Comparison of ENCODE assay signal across 11 cellular contexts in the genomic region with DNA sequence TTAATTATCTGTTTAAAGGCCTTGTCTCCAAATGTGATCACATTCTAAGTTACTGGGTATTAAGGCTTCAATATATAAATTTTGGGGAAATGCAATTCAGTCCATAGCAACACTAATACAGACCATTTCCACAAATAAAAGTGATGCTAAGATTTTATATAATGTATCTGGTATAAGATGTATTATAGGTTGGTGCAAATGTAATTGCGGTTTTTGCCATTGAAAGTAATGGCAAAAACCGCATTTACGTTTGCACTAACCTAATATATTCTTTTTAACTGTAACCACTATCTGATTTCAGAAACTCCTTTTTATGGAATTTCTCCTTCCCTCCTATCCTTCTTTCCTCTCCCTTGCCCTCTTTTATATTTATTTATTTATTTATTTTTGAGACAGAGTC.
"Had no signal": no experiment of that assay in that cellular context is flagged by ENCODE, and none has a peak within 500 bp of the region (broad histone marks: within the 10 kb centered on the region; RNA-seq: fewer than 3 reads in every experiment).

No MANE protein-coding gene starts in this region.

- H3K4me3 Mint-ChIP-seq: GM23338, H9, HFFc6 had no signal

- ATAC-seq: GM23338, HCT116 had no signal

- H3K27ac Mint-ChIP-seq: GM23338, H9, HFFc6 had no signal

- FAIRE-seq: H1, H54 had no signal

- H3K27ac ChIP-seq: GM23248 had no signal

- H3K9me3 ChIP-seq: HAP-1 had no signal

- H3K9ac ChIP-seq: GM23248 had no signal

- H3K36me3 ChIP-seq: HAP-1 had no signal

- H2AFZ ChIP-seq: GM23248, GM23338 had no signal

- H3K4me3 ChIP-seq: GM23248, GM23338, HAP-1 had no signal

- H3K4me1 ChIP-seq: HAP-1 had no signal

- DNase-seq: GM23248, GOT3, H7, H9, HCEC 1CT, HFFc6 had no signal

- H3K4me2 ChIP-seq: GM23338 had no signal

- H3K4me1 Mint-ChIP-seq: GM23338, H9 had no signal

- H3K9me3 Mint-ChIP-seq: GM23338 had no signal
